In genomic region chr11:89487016-89487415, GRCh38 we compare ENCODE assay signal across 25 cellular contexts. TPM values are rescaled to one million over a fixed set of nuclear protein-coding genes. Genes with fewer than 3 reads are reported as not detected.
A peak's percentile ranks its signal among the peaks of the same experiment; 100 is the strongest.
DNase-seq lines count a peak whose midpoint lies in the region; ATAC-seq and TF ChIP-seq lines count a peak whose summit lies in the region.
"Had no signal": no experiment of that assay in that cellular context is flagged by ENCODE, and none has a peak within 500 bp of the region (broad histone marks: within the 10 kb centered on the region; RNA-seq: fewer than 3 reads in every experiment).

No MANE protein-coding gene starts in this region.

- H3K36me3 ChIP-seq in adipocyte (ENCODE audit: control insufficient read depth, insufficient read depth, low read length, severe bottlenecking) (no peaks in the 10 kb centered on the region), left lung (no peaks in the 10 kb centered on the region)
- H3K36me3 ChIP-seq: brain microvascular endothelial cell, colonic mucosa, tibial nerve had no signal

- H3K9me3 ChIP-seq in adipocyte (ENCODE audit: control insufficient read depth, low read length) (no peaks in the 10 kb centered on the region), left lung (no peaks in the 10 kb centered on the region)
- H3K9me3 ChIP-seq: A549, colonic mucosa, tibial nerve had no signal

- peaks cover 4% of the 10 kb centered on the region for H3K9me3 Mint-ChIP-seq in mesothelial cell of epicardium
- H3K9me3 Mint-ChIP-seq: activated CD4-positive, alpha-beta T cell treated with anti-CD3 and anti-CD28 coated beads, Interleukin-2, amount 10 ng/mL, durations not matched to agents 24 days and 14 days; activated naive CD4-positive, alpha-beta T cell treated with anti-CD3 and anti-CD28 coated beads, Interleukin-2, amount 50 U/mL, for 72 hours had no signal

- H3K4me3 ChIP-seq in adipocyte (ENCODE audit: low read length) (no peak overlapping the region), left lung (no peak overlapping the region)
- H3K4me3 ChIP-seq: A549, colonic mucosa, tibial nerve had no signal

- H3K4me1 Mint-ChIP-seq in mesothelial cell of epicardium, result peaks cover 41% of the 10 kb centered on the region
- H3K4me1 Mint-ChIP-seq: activated CD4-positive, alpha-beta T cell treated with anti-CD3 and anti-CD28 coated beads, Interleukin-2, amount 10 ng/mL, durations not matched to agents 24 days and 14 days; activated CD8-positive, alpha-beta memory T cell treated with anti-CD3 and anti-CD28 coated beads, Interleukin-2, amount 10 ng/mL, durations not matched to agents 7 days and 5 days; naive thymus-derived CD8-positive, alpha-beta T cell had no signal

- H3K27me3 Mint-ChIP-seq in mesothelial cell of epicardium (ENCODE audit: low read depth), result no peaks in the 10 kb centered on the region

- H3K4me3 Mint-ChIP-seq in mesothelial cell of epicardium, result no peak overlapping the region
- H3K4me3 Mint-ChIP-seq: activated CD4-positive, alpha-beta T cell treated with anti-CD3 and anti-CD28 coated beads, Interleukin-2, amount 10 ng/mL, durations not matched to agents 24 days and 14 days; activated CD8-positive, alpha-beta memory T cell treated with anti-CD3 and anti-CD28 coated beads, Interleukin-2, amount 10 ng/mL, durations not matched to agents 7 days and 5 days; naive thymus-derived CD8-positive, alpha-beta T cell had no signal

- intact Hi-C loops in left lung (cut with DNase I), result no loop called here

- no peak for ATAC-seq in HG02938 (IDR thresholded peaks at IDR 0.05; ENCODE audit: unreplicated experiment)
- ATAC-seq in GM18861 (IDR thresholded peaks at IDR 0.05; ENCODE audit: unreplicated experiment), result no peak
- ATAC-seq in left lung, result no peak
- ATAC-seq: A549; activated CD8-positive, alpha-beta memory T cell treated with anti-CD3 and anti-CD28 coated beads, Interleukin-2, amount 10 ng/mL, durations not matched to agents 7 days and 5 days; activated naive CD4-positive, alpha-beta T cell treated with anti-CD3 and anti-CD28 coated beads, Interleukin-2, amount 50 U/mL, for 72 hours; naive thymus-derived CD8-positive, alpha-beta T cell; stimulated activated naive CD8-positive, alpha-beta T cell treated with anti-CD3 and anti-CD28 coated beads, Interleukin-15, Interleukin-2, amounts not matched to agents 100 U/mL and 50 U/mL, for 24 hours had no signal

- TF ChIP-seq CTCF in mesothelial cell of epicardium (IDR thresholded peaks at IDR 0.05; ENCODE audit: unreplicated experiment) (no peak), left lung (IDR thresholded peaks at IDR 0.05) (no peak)

- H3K27ac Mint-ChIP-seq in mesothelial cell of epicardium, result peak overlapping the region; percentile 48
- H3K27ac Mint-ChIP-seq: activated CD4-positive, alpha-beta T cell treated with anti-CD3 and anti-CD28 coated beads, Interleukin-2, amount 10 ng/mL, durations not matched to agents 24 days and 14 days; activated CD8-positive, alpha-beta memory T cell treated with anti-CD3 and anti-CD28 coated beads, Interleukin-2, amount 10 ng/mL, durations not matched to agents 7 days and 5 days; activated naive CD4-positive, alpha-beta T cell treated with anti-CD3 and anti-CD28 coated beads, Interleukin-2, amount 50 U/mL, for 72 hours; naive thymus-derived CD8-positive, alpha-beta T cell had no signal

- H3K36me3 Mint-ChIP-seq in mesothelial cell of epicardium, result peaks cover 10% of the 10 kb centered on the region
- H3K36me3 Mint-ChIP-seq: activated CD8-positive, alpha-beta memory T cell treated with anti-CD3 and anti-CD28 coated beads, Interleukin-2, amount 10 ng/mL, durations not matched to agents 7 days and 5 days; activated naive CD4-positive, alpha-beta T cell treated with anti-CD3 and anti-CD28 coated beads, Interleukin-2, amount 50 U/mL, for 72 hours; naive thymus-derived CD8-positive, alpha-beta T cell had no signal

- H3K27ac ChIP-seq in epithelial cell of prostate, result no peak overlapping the region
- no peak overlapping the region for H3K27ac ChIP-seq in left lung
- H3K27ac ChIP-seq: A549, brain microvascular endothelial cell, C4-2B, colonic mucosa, tibial nerve had no signal

- H3K9ac ChIP-seq in adipocyte (ENCODE audit: low read length), result no peak overlapping the region

- H3K4me1 ChIP-seq in adipocyte (ENCODE audit: control insufficient read depth, insufficient read depth, low read length) (peaks cover 6% of the 10 kb centered on the region), left lung (peaks cover 0 to 3% of the 10 kb centered on the region in 2 donors)
- H3K4me1 ChIP-seq: A549, colonic mucosa had no signal

- H3K27me3 ChIP-seq in adipocyte (replicated peaks; ENCODE audit: control insufficient read depth, insufficient read depth, low read length) (no peaks in the 10 kb centered on the region), left lung (peaks cover 0 to 31% of the 10 kb centered on the region in 2 donors)
- H3K27me3 ChIP-seq: brain microvascular endothelial cell, tibial nerve had no signal

- DNase-seq in AG08396 (ENCODE audit: low spot score), result peak; percentile 7
- DNase-seq in adipocyte (ENCODE audit: low read depth), result peak; percentile 22
- peak; percentile 5 for DNase-seq in epithelial cell of prostate (ENCODE audit: low read depth, low spot score)
- DNase-seq in mesothelial cell of epicardium (ENCODE audit: low spot score in 2 of 2, unreplicated experiment in 2 of 2), result no peak
- no peak for DNase-seq in NCI-H2171 (lab: John Stamatoyannopoulos, UW)
- no peak for DNase-seq in left lung
- DNase-seq: activated CD4-positive, alpha-beta T cell treated with anti-CD3 and anti-CD28 coated beads, Interleukin-2, amount 10 ng/mL, durations not matched to agents 24 days and 14 days; activated CD8-positive, alpha-beta memory T cell treated with anti-CD3 and anti-CD28 coated beads, Interleukin-2, amount 10 ng/mL, durations not matched to agents 7 days and 5 days; brain microvascular endothelial cell; colonic mucosa; foreskin melanocyte; naive thymus-derived CD8-positive, alpha-beta T cell; NCI-H1694; NCI-H2171 treated with DMSO at 0.1 percent for 48 hours; retina; stimulated activated CD4-positive, alpha-beta T cell treated with anti-CD3 and anti-CD28 coated beads, Interleukin-4, amount 100 ng/mL, for 4 hours; stimulated activated naive CD8-positive, alpha-beta T cell treated with anti-CD3 and anti-CD28 coated beads, Interleukin-15, Interleukin-2, amounts not matched to agents 100 U/mL and 50 U/mL, for 24 hours; T-helper 2 cell had no signal

RNA-seq across cellular contexts. Expression of gene NOX4, which starts 4.2 kb away (rescaled TPM):
- total RNA-seq in mesothelial cell of epicardium (14.3 to 17.9 TPM (median 15.2 TPM) in 3 replicates), left lung (1 to 10 TPM in 1 of 2 donors, under 1 TPM in 1; 0.86 to 3.3 TPM)
- total RNA-seq: activated CD4-positive, alpha-beta T cell treated with anti-CD3 and anti-CD28 coated beads, Interleukin-2, amount 10 ng/mL, durations not matched to agents 24 days and 14 days; activated CD8-positive, alpha-beta memory T cell treated with anti-CD3 and anti-CD28 coated beads, Interleukin-2, amount 10 ng/mL, durations not matched to agents 7 days and 5 days; activated naive CD4-positive, alpha-beta T cell treated with anti-CD3 and anti-CD28 coated beads, Interleukin-2, amount 50 U/mL, for 72 hours; G401; naive thymus-derived CD8-positive, alpha-beta T cell had no signal

Comparison
In these comparisons a context has a peak if more than half of its experiments do, and no peak if none do; other contexts are left out.
1. DNase-seq: peak in AG08396 (single experiment), adipocyte (single experiment) and epithelial cell of prostate (single experiment); none in mesothelial cell of epicardium (0 of 2), NCI-H2171 (single experiment) and left lung (0 of 2).